In genomic region chr21:44908496-44908895, GRCh38 we compare ENCODE assay signal across 14 cellular contexts. TPM values are rescaled to one million over a fixed set of nuclear protein-coding genes. Genes with fewer than 3 reads are reported as not detected.
DNase-seq lines count a peak whose midpoint lies in the region; ATAC-seq and TF ChIP-seq lines count a peak whose summit lies in the region.
"Had no signal": no experiment of that assay in that cellular context is flagged by ENCODE, and none has a peak within 500 bp of the region (broad histone marks: within the 10 kb centered on the region; RNA-seq: fewer than 3 reads in every experiment).

No MANE protein-coding gene starts in this region.

- H3K36me3 ChIP-seq in BLaER1: peaks cover 5% of the 10 kb centered on the region; the same call in 1 of the 2 replicates
- H3K36me3 ChIP-seq in GM23248 (ENCODE audit: low read depth): no peaks in the 10 kb centered on the region
- peaks cover 70% of the 10 kb centered on the region for H3K36me3 ChIP-seq in neutrophil

- peaks cover 83% of the 10 kb centered on the region for H3K4me1 ChIP-seq in BLaER1
- no peaks in the 10 kb centered on the region; the same call in 1 of the 2 replicates for H3K4me1 ChIP-seq in GM23248 (ENCODE audit: insufficient read depth)
- peaks cover 98% of the 10 kb centered on the region in 2 experiments for H3K4me1 ChIP-seq in neutrophil (ENCODE audit: control insufficient read depth in 1 of 2, insufficient read depth in 1 of 2, low read depth in 1 of 2, low read length in 1 of 2)

- no peaks in the 10 kb centered on the region for H3K9me3 ChIP-seq in BLaER1
- H3K9me3 ChIP-seq in GM23248 (ENCODE audit: low read depth): no peaks in the 10 kb centered on the region
- H3K9me3 ChIP-seq in neutrophil: no peaks in the 10 kb centered on the region
- H3K9me3 ChIP-seq: SJSA1 had no signal

- no peak for ATAC-seq in HG03175 (IDR thresholded peaks at IDR 0.05; ENCODE audit: unreplicated experiment)
- ATAC-seq: HCT116 had no signal

- H3K9ac ChIP-seq in BLaER1: no peak overlapping the region
- H3K9ac ChIP-seq in GM23248: no peak overlapping the region
- H3K9ac ChIP-seq: KMS-11 had no signal

- TF ChIP-seq CTCF in cardiac fibroblast (IDR thresholded peaks at IDR 0.05; ENCODE audit: low read depth, low read length) (no peak), neutrophil (IDR thresholded peaks at IDR 0.05) (no peak)

- H3K4me3 ChIP-seq in BLaER1: no peak overlapping the region
- H3K4me3 ChIP-seq in GM23248: no peak overlapping the region
- no peak overlapping the region for H3K4me3 ChIP-seq in cardiac fibroblast (replicated peaks in 1 of 2; ENCODE audit: low read depth in 2 of 2, low read length in 2 of 2)
- peak overlapping the region; percentile 39 to 58 for H3K4me3 ChIP-seq in neutrophil (ENCODE audit: low read depth in 1 of 2, low read length in 1 of 2)
- H3K4me3 ChIP-seq: SJSA1 had no signal

- H3K4me2 ChIP-seq in BLaER1 (peak overlapping the region; percentile 91), GM23248 (ENCODE audit: unreplicated experiment) (peak overlapping the region; percentile 41)
- H3K4me2 ChIP-seq: KMS-11 had no signal

- H3K9me2 ChIP-seq in GM23248 (ENCODE audit: insufficient read depth): no peaks in the 10 kb centered on the region

- H3K27me3 ChIP-seq in BLaER1: no peaks in the 10 kb centered on the region
- H3K27me3 ChIP-seq in GM23248 (replicated peaks; ENCODE audit: insufficient read depth): no peaks in the 10 kb centered on the region
- no peaks in the 10 kb centered on the region for H3K27me3 ChIP-seq in neutrophil
- H3K27me3 ChIP-seq: SJSA1 had no signal

- no peak overlapping the region for H2AFZ ChIP-seq in GM23248

- H3F3A ChIP-seq in GM23248 (ENCODE audit: insufficient read depth): no peaks in the 10 kb centered on the region

- no peaks in the 10 kb centered on the region for H3K79me2 ChIP-seq in GM23248 (ENCODE audit: insufficient read depth)

- 61% methylated on average over 12 of the region's 12 CpGs for WGBS in GM23248 (ENCODE audit: low coverage in 1 of 2, low lambda C conversion rate in 2 of 2, missing lambda C conversion rate in 2 of 2), 2 experiments

- in situ Hi-C loops in GM23248 (cut with MboI): no loop called here

- H3K27ac ChIP-seq in BLaER1: no peak overlapping the region
- no peak overlapping the region for H3K27ac ChIP-seq in GM23248
- H3K27ac ChIP-seq in neutrophil: peak overlapping the region; percentile 99
- H3K27ac ChIP-seq: KMS-11 had no signal

- peaks cover 5% of the 10 kb centered on the region; the same call in 1 of the 2 replicates for H4K20me1 ChIP-seq in BLaER1
- no peaks in the 10 kb centered on the region for H4K20me1 ChIP-seq in GM23248 (ENCODE audit: insufficient read depth)

- DNase-seq in GM23248 (no peak), cardiac fibroblast (ENCODE audit: low read depth in 2 of 2) (peak; percentile 16 to 39), HK-2 (ENCODE audit: unreplicated experiment) (no peak)
- no peak for DNase-seq in stimulated activated CD4-positive, alpha-beta T cell treated with anti-CD3 and anti-CD28 coated beads, Interleukin-1b, Interleukin-23, amount 100 ng/mL, for 48 hours
- DNase-seq: dermis blood vessel endothelial cell, NCI-H446 had no signal

RNA-seq across cellular contexts. Expression of gene ITGB2, which starts 12.2 kb away (rescaled TPM):
- 1.3 and 2.1 TPM in 2 replicates for total RNA-seq in GM23248 (2014; rRNA removed; shearing (Covaris generic))
- 2.2 and 2.7 TPM in 2 replicates for polyA plus RNA-seq in GM23248 (2016; fragmentation: Nextera tagmentation; extraction: Ambion mirVana)
- total RNA-seq: fibroblast of lung had no signal
- polyA plus RNA-seq: BJ had no signal

RNA-seq across cellular contexts. Expression of gene SLX9, which starts 31.3 kb away (rescaled TPM):
- 25.6 and 34.3 TPM in 2 replicates for total RNA-seq in GM23248 (2014; rRNA removed; shearing (Covaris generic))
- 34.4 and 35.8 TPM in 2 replicates for polyA plus RNA-seq in GM23248 (2016; fragmentation: Nextera tagmentation; extraction: Ambion mirVana)

RNA-seq across cellular contexts. Expression of gene PTTG1IP, which starts 35.0 kb away (rescaled TPM):
- total RNA-seq in GM23248 (2014; rRNA removed; shearing (Covaris generic)): 680 and 814 TPM in 2 replicates
- 676 and 703 TPM in 2 replicates for polyA plus RNA-seq in GM23248 (2016; fragmentation: Nextera tagmentation; extraction: Ambion mirVana)

Comparison
In these comparisons a context has a peak if more than half of its experiments do, and no peak if none do; other contexts are left out.
1. H3K4me3 ChIP-seq: peak in neutrophil (2 of 2); none in BLaER1 (single experiment), GM23248 (single experiment) and cardiac fibroblast (0 of 2).
2. DNase-seq: peak in cardiac fibroblast (2 of 2); none in GM23248 (single experiment), stimulated activated CD4-positive, alpha-beta T cell treated with anti-CD3 and anti-CD28 coated beads, Interleukin-1b, Interleukin-23, amount 100 ng/mL, for 48 hours (single experiment) and HK-2 (single experiment).